Comparison of ENCODE assay signal across 20 cellular contexts in genomic region chr3:13051066-13051465, GRCh38. TPM values are rescaled to one million over a fixed set of nuclear protein-coding genes. Genes with fewer than 3 reads are reported as not detected.
A peak's percentile ranks its signal among the peaks of the same experiment; 100 is the strongest.
DNase-seq lines count a peak whose midpoint lies in the region; ATAC-seq and TF ChIP-seq lines count a peak whose summit lies in the region.
"Had no signal": no experiment of that assay in that cellular context is flagged by ENCODE, and none has a peak within 500 bp of the region (broad histone marks: within the 10 kb centered on the region; RNA-seq: fewer than 3 reads in every experiment).

No MANE protein-coding gene starts in this region.

- peaks cover 4 to 10% (median 5%) of the 10 kb centered on the region in 3 donors for H3K27me3 Mint-ChIP-seq in CD14-positive monocyte (ENCODE audit: low read depth in 3 of 3)
- H3K27me3 Mint-ChIP-seq: activated B cell treated with CpG ODN at 0.5 μM for 24 hours; CD8-positive, alpha-beta memory T cell had no signal

- H3K36me3 Mint-ChIP-seq in CD14-positive monocyte: no peaks in the 10 kb centered on the region
- H3K36me3 Mint-ChIP-seq: activated naive CD4-positive, alpha-beta T cell treated with anti-CD3 and anti-CD28 coated beads, Interleukin-2, amount 10 ng/mL, durations not matched to agents 7 days and 5 days; CD8-positive, alpha-beta memory T cell had no signal

- TF ChIP-seq CTCF in right atrium auricular region (IDR thresholded peaks at IDR 0.05) (no peak), CD14-positive monocyte (IDR thresholded peaks at IDR 0.05) (no peak)

- peaks cover 0 to 1% (median 0%) of the 10 kb centered on the region in 7 donors for H3K9me3 Mint-ChIP-seq in CD14-positive monocyte
- H3K9me3 Mint-ChIP-seq: activated B cell treated with CpG ODN at 0.5 μM for 24 hours; activated naive CD4-positive, alpha-beta T cell treated with anti-CD3 and anti-CD28 coated beads, Interleukin-2, amount 10 ng/mL, durations not matched to agents 7 days and 5 days; activated T-cell treated with anti-CD3 and anti-CD28 coated beads, Interleukin-2, amount 50 U/mL, for 4 hours; CD8-positive, alpha-beta memory T cell; T-helper 1 cell treated with Interleukin-12 subunit alpha and Interleukin-12 subunit beta and Interleukin-4 antibody, amounts not matched to agents 30 μg/mL and 1 μg/mL, for 36 hours had no signal

- intact Hi-C loops in left ventricle myocardium superior (cut with micrococcal nuclease): no loop called here
- intact Hi-C loops in CD14-positive monocyte (cut with micrococcal nuclease): no loop called here

- H3K27me3 ChIP-seq in right atrium auricular region: no peaks in the 10 kb centered on the region
- H3K27me3 ChIP-seq: gastrocnemius medialis had no signal

- H3K4me1 ChIP-seq in right atrium auricular region: no peaks in the 10 kb centered on the region
- H3K4me1 ChIP-seq: gastrocnemius medialis had no signal

- no peaks in the 10 kb centered on the region for H3K9me3 ChIP-seq in right atrium auricular region
- H3K9me3 ChIP-seq: gastrocnemius medialis had no signal

- peaks cover 17% of the 10 kb centered on the region for H3K4me1 Mint-ChIP-seq in CD14-positive monocyte

- H3K27ac ChIP-seq in right atrium auricular region: no peak overlapping the region
- H3K27ac ChIP-seq: gastrocnemius medialis had no signal

- no peak overlapping the region for H3K4me3 ChIP-seq in right atrium auricular region
- H3K4me3 ChIP-seq: gastrocnemius medialis had no signal

- DNase-seq in left ventricle myocardium superior: no peak
- DNase-seq in right atrium auricular region (ENCODE audit: low spot score): no peak
- DNase-seq in NCI-H345 (lab: John Stamatoyannopoulos, UW): peak; percentile 55
- DNase-seq in iPS DF 19.7 (ENCODE audit: low read depth, low spot score): peak; percentile 42
- DNase-seq in CD14-positive monocyte (ENCODE audit: low spot score): no peak
- DNase-seq in activated T-cell treated with anti-CD3 and anti-CD28 coated beads for 4 hours: no peak
- DNase-seq in DMS53 treated with DMSO at 0.1 percent for 48 hours (lab: John Stamatoyannopoulos, UW; ENCODE audit: unreplicated experiment): no peak
- DNase-seq: activated B cell treated with CpG ODN at 0.5 μM for 24 hours; activated CD8-positive, alpha-beta T cell treated with anti-CD3 and anti-CD28 coated beads, Interleukin-2, amount 10 ng/mL, durations not matched to agents 7 days and 5 days; activated naive CD4-positive, alpha-beta T cell treated with anti-CD3 and anti-CD28 coated beads, Interleukin-2, amount 10 ng/mL, durations not matched to agents 7 days and 5 days; activated T-cell treated with anti-CD3 and anti-CD28 coated beads, Interleukin-2, amount 50 U/mL, for 4 hours; CD8-positive, alpha-beta memory T cell; gastrocnemius medialis; Karpas-422; NCI-H1105; NCI-H2227 treated with DMSO at 0.1 percent for 48 hours; SHP77 treated with DMSO at 0.1 percent for 48 hours had no signal

- peak overlapping the region in 1 of 7 donors; percentile 58 for H3K27ac Mint-ChIP-seq in CD14-positive monocyte
- H3K27ac Mint-ChIP-seq: activated B cell treated with CpG ODN at 0.5 μM for 24 hours; activated CD8-positive, alpha-beta T cell treated with anti-CD3 and anti-CD28 coated beads, Interleukin-2, amount 10 ng/mL, durations not matched to agents 7 days and 5 days; activated naive CD4-positive, alpha-beta T cell treated with anti-CD3 and anti-CD28 coated beads, Interleukin-2, amount 10 ng/mL, durations not matched to agents 7 days and 5 days; CD8-positive, alpha-beta memory T cell; T-helper 1 cell treated with Interleukin-12 subunit alpha and Interleukin-12 subunit beta and Interleukin-4 antibody, amounts not matched to agents 30 μg/mL and 1 μg/mL, for 36 hours had no signal

- H3K36me3 ChIP-seq in right atrium auricular region: no peaks in the 10 kb centered on the region
- H3K36me3 ChIP-seq: gastrocnemius medialis had no signal

- peak; percentile 26 for ATAC-seq in left ventricle myocardium superior
- ATAC-seq in HG03095 (IDR thresholded peaks at IDR 0.05; ENCODE audit: unreplicated experiment): no peak
- ATAC-seq: activated CD8-positive, alpha-beta T cell treated with anti-CD3 and anti-CD28 coated beads, Interleukin-2, amount 10 ng/mL, durations not matched to agents 7 days and 5 days; activated T-cell treated with anti-CD3 and anti-CD28 coated beads, Interleukin-2, amount 50 U/mL, for 4 hours; esophagus mucosa; gastrocnemius medialis had no signal

- no peak overlapping the region for H3K4me3 Mint-ChIP-seq in CD14-positive monocyte
- H3K4me3 Mint-ChIP-seq: activated B cell treated with CpG ODN at 0.5 μM for 24 hours; activated CD8-positive, alpha-beta T cell treated with anti-CD3 and anti-CD28 coated beads, Interleukin-2, amount 10 ng/mL, durations not matched to agents 7 days and 5 days; activated naive CD4-positive, alpha-beta T cell treated with anti-CD3 and anti-CD28 coated beads, Interleukin-2, amount 10 ng/mL, durations not matched to agents 7 days and 5 days; activated T-cell treated with anti-CD3 and anti-CD28 coated beads, Interleukin-2, amount 50 U/mL, for 4 hours; CD8-positive, alpha-beta memory T cell; T-helper 1 cell treated with Interleukin-12 subunit alpha and Interleukin-12 subunit beta and Interleukin-4 antibody, amounts not matched to agents 30 μg/mL and 1 μg/mL, for 36 hours had no signal

RNA-seq across cellular contexts. Expression of gene IQSEC1, which starts 22.2 kb away (rescaled TPM):
- 95.1 TPM for total RNA-seq in left ventricle myocardium superior
- total RNA-seq in right atrium auricular region: 10 to 100 TPM; 57.5 to 63.9 TPM
- 10 to 100 TPM; 17.7 to 30.3 TPM for polyA plus RNA-seq in CD14-positive monocyte

Comparison
In these comparisons a context has a peak if more than half of its experiments do, and no peak if none do; other contexts are left out.
1. DNase-seq: peak in NCI-H345 (single experiment) and iPS DF 19.7 (single experiment); none in left ventricle myocardium superior (single experiment), right atrium auricular region (single experiment), CD14-positive monocyte (single experiment), activated T-cell treated with anti-CD3 and anti-CD28 coated beads for 4 hours (single experiment) and DMS53 treated with DMSO at 0.1 percent for 48 hours (single experiment).